Comparison of ENCODE assay signal across 2 cellular contexts in the genomic region with DNA sequence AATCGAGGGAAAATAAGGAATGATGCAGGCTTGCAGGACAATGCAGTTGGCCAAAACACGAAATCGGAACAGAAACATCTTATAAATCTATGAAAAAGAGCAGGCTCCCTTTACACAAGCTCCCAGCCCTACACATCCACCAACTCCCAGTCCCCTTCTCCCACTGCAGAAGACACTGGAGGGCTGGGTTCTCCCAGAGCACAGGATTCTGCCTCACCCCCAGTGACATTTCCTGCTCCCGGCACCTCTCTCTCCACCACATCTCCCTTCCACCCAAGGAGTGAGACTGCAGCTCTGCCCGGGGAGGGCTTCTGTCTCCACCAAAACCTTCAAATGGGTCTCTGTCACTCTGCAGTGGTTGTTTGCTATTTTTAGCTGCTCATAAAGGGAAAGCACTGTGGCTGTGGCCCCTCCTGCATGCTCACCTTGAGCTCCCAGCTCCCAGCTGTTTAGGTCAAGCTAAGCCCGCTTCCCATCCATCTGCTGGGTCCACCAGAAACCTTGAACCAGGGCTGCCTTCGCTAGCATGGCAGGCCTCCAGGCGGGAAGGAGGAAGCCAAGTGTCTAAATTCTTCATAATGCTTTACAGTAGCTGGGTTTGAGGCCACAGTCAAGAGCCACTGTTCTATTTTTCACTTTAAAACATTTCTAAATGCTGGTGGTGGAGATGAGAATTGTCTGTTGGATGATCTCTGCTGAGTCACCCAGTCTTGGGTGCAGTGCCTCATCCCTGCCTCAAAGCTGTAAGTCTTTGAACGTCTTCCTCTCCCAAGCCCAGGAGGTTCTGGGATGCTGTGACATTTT.
TF ChIP-seq lines count a peak whose summit lies in the region.

No MANE protein-coding gene starts in this region.

TF ChIP-seq in K562, 482 proteins besides CTCF, POLR2A, EP300 and RAD21 (continues in another document):
- TF ChIP-seq ZBED1 (IDR thresholded peaks at IDR 0.05) (no peak), RBM25 (IDR thresholded peaks at IDR 0.05; ENCODE audit: low read depth, low read length, severe bottlenecking) (no peak), ELF2 (CRISPR knock-in tag; IDR thresholded peaks at IDR 0.05) (no peak), GATAD2B (IDR thresholded peaks at IDR 0.05; ENCODE audit: borderline replicate concordance) (no peak), MEIS2 (IDR thresholded peaks at IDR 0.05; ENCODE audit: partially characterized antibody) (peak; percentile 46), ZNF561 (CRISPR knock-in tag; conservative IDR thresholded peaks at IDR 0.05) (no peak), SREBF2 (CRISPR knock-in tag; IDR thresholded peaks at IDR 0.05) (no peak), SMARCE1 (IDR thresholded peaks at IDR 0.05) (peak; percentile 82), NFE2L1 (tag; IDR thresholded peaks at IDR 0.05; ENCODE audit: borderline replicate concordance, low read depth) (peak; percentile 79), RUNX1 (IDR thresholded peaks at IDR 0.05; ENCODE audit: low read depth) (no peak), TEAD4 (IDR thresholded peaks at IDR 0.05; ENCODE audit: low read length) (no peak), TEAD4 (CRISPR knock-in tag; IDR thresholded peaks at IDR 0.05; ENCODE audit: borderline replicate concordance) (no peak), THRAP3 (IDR thresholded peaks at IDR 0.05; ENCODE audit: borderline replicate concordance) (no peak), DACH1 (IDR thresholded peaks at IDR 0.05; ENCODE audit: partially characterized antibody) (no peak), PHF8 (IDR thresholded peaks at IDR 0.05; ENCODE audit: borderline replicate concordance, low read length) (peak; percentile 28; the same call in 1 of the 2 replicates), ZKSCAN1 (IDR thresholded peaks at IDR 0.05; ENCODE audit: low read depth, low read length) (no peak), ZNF785 (CRISPR knock-in tag; IDR thresholded peaks at IDR 0.05) (no peak), FOS (IDR thresholded peaks at IDR 0.05; ENCODE audit: extremely low read depth, insufficient read length) (no peak), SREBF1 (IDR thresholded peaks at IDR 0.05; ENCODE audit: borderline replicate concordance, low read depth, low read length) (no peak), POLR2G (IDR thresholded peaks at IDR 0.05; ENCODE audit: low read depth, low read length) (no peak), TEAD2 (tag; IDR thresholded peaks at IDR 0.05) (no peak)
- TF ChIP-seq, protein P1, sequence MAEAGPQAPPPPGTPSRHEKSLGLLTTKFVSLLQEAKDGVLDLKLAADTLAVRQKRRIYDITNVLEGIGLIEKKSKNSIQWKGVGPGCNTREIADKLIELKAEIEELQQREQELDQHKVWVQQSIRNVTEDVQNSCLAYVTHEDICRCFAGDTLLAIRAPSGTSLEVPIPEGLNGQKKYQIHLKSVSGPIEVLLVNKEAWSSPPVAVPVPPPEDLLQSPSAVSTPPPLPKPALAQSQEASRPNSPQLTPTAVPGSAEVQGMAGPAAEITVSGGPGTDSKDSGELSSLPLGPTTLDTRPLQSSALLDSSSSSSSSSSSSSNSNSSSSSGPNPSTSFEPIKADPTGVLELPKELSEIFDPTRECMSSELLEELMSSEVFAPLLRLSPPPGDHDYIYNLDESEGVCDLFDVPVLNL (CRISPR knock-in tag; IDR thresholded peaks at IDR 0.05; ENCODE audit: low read depth): no peak
- TF ChIP-seq, protein P2, sequence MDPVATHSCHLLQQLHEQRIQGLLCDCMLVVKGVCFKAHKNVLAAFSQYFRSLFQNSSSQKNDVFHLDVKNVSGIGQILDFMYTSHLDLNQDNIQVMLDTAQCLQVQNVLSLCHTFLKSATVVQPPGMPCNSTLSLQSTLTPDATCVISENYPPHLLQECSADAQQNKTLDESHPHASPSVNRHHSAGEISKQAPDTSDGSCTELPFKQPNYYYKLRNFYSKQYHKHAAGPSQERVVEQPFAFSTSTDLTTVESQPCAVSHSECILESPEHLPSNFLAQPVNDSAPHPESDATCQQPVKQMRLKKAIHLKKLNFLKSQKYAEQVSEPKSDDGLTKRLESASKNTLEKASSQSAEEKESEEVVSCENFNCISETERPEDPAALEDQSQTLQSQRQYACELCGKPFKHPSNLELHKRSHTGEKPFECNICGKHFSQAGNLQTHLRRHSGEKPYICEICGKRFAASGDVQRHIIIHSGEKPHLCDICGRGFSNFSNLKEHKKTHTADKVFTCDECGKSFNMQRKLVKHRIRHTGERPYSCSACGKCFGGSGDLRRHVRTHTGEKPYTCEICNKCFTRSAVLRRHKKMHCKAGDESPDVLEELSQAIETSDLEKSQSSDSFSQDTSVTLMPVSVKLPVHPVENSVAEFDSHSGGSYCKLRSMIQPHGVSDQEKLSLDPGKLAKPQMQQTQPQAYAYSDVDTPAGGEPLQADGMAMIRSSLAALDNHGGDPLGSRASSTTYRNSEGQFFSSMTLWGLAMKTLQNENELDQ (CRISPR knock-in tag; IDR thresholded peaks at IDR 0.05; ENCODE audit: borderline replicate concordance): no peak
- TF ChIP-seq, protein P3, sequence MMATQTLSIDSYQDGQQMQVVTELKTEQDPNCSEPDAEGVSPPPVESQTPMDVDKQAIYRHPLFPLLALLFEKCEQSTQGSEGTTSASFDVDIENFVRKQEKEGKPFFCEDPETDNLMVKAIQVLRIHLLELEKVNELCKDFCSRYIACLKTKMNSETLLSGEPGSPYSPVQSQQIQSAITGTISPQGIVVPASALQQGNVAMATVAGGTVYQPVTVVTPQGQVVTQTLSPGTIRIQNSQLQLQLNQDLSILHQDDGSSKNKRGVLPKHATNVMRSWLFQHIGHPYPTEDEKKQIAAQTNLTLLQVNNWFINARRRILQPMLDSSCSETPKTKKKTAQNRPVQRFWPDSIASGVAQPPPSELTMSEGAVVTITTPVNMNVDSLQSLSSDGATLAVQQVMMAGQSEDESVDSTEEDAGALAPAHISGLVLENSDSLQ (IDR thresholded peaks at IDR 0.05): 0 out of 2 replicates have a peak, but pooled peaks have one; percentile 5

TF ChIP-seq in WTC11, 78 proteins besides CTCF, POLR2A, EP300 and RAD21 (continues in another document):
- TF ChIP-seq ZNF263 (CRISPR knock-in tag; IDR thresholded peaks at IDR 0.05; ENCODE audit: low read depth) (no peak), GABPB1 (CRISPR knock-in tag; IDR thresholded peaks at IDR 0.05) (no peak), ZNF671 (CRISPR knock-in tag; IDR thresholded peaks at IDR 0.05) (no peak), SOX15 (CRISPR knock-in tag; IDR thresholded peaks at IDR 0.05) (no peak), CBFB (CRISPR knock-in tag; IDR thresholded peaks at IDR 0.05; ENCODE audit: low read depth) (no peak), NR1H2 (CRISPR knock-in tag; IDR thresholded peaks at IDR 0.05) (no peak), OVOL2 (CRISPR knock-in tag; IDR thresholded peaks at IDR 0.05; ENCODE audit: borderline replicate concordance) (no peak), NFYB (CRISPR knock-in tag; conservative IDR thresholded peaks at IDR 0.05; ENCODE audit: low read depth) (no peak)
- TF ChIP-seq, protein P4, sequence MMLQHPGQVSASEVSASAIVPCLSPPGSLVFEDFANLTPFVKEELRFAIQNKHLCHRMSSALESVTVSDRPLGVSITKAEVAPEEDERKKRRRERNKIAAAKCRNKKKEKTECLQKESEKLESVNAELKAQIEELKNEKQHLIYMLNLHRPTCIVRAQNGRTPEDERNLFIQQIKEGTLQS (CRISPR knock-in tag; conservative IDR thresholded peaks at IDR 0.05): no peak
- TF ChIP-seq, protein P5, sequence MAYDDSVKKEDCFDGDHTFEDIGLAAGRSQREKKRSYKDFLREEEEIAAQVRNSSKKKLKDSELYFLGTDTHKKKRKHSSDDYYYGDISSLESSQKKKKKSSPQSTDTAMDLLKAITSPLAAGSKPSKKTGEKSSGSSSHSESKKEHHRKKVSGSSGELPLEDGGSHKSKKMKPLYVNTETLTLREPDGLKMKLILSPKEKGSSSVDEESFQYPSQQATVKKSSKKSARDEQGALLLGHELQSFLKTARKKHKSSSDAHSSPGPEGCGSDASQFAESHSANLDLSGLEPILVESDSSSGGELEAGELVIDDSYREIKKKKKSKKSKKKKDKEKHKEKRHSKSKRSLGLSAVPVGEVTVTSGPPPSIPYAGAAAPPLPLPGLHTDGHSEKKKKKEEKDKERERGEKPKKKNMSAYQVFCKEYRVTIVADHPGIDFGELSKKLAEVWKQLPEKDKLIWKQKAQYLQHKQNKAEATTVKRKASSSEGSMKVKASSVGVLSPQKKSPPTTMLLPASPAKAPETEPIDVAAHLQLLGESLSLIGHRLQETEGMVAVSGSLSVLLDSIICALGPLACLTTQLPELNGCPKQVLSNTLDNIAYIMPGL (CRISPR knock-in tag; IDR thresholded peaks at IDR 0.05): no peak
- TF ChIP-seq, protein P6, sequence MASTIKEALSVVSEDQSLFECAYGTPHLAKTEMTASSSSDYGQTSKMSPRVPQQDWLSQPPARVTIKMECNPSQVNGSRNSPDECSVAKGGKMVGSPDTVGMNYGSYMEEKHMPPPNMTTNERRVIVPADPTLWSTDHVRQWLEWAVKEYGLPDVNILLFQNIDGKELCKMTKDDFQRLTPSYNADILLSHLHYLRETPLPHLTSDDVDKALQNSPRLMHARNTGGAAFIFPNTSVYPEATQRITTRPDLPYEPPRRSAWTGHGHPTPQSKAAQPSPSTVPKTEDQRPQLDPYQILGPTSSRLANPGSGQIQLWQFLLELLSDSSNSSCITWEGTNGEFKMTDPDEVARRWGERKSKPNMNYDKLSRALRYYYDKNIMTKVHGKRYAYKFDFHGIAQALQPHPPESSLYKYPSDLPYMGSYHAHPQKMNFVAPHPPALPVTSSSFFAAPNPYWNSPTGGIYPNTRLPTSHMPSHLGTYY (CRISPR knock-in tag; IDR thresholded peaks at IDR 0.05): no peak
- TF ChIP-seq, protein P7, sequence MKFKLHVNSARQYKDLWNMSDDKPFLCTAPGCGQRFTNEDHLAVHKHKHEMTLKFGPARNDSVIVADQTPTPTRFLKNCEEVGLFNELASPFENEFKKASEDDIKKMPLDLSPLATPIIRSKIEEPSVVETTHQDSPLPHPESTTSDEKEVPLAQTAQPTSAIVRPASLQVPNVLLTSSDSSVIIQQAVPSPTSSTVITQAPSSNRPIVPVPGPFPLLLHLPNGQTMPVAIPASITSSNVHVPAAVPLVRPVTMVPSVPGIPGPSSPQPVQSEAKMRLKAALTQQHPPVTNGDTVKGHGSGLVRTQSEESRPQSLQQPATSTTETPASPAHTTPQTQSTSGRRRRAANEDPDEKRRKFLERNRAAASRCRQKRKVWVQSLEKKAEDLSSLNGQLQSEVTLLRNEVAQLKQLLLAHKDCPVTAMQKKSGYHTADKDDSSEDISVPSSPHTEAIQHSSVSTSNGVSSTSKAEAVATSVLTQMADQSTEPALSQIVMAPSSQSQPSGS (CRISPR knock-in tag; IDR thresholded peaks at IDR 0.05; ENCODE audit: borderline replicate concordance, low read depth): no peak
- TF ChIP-seq, protein P8, sequence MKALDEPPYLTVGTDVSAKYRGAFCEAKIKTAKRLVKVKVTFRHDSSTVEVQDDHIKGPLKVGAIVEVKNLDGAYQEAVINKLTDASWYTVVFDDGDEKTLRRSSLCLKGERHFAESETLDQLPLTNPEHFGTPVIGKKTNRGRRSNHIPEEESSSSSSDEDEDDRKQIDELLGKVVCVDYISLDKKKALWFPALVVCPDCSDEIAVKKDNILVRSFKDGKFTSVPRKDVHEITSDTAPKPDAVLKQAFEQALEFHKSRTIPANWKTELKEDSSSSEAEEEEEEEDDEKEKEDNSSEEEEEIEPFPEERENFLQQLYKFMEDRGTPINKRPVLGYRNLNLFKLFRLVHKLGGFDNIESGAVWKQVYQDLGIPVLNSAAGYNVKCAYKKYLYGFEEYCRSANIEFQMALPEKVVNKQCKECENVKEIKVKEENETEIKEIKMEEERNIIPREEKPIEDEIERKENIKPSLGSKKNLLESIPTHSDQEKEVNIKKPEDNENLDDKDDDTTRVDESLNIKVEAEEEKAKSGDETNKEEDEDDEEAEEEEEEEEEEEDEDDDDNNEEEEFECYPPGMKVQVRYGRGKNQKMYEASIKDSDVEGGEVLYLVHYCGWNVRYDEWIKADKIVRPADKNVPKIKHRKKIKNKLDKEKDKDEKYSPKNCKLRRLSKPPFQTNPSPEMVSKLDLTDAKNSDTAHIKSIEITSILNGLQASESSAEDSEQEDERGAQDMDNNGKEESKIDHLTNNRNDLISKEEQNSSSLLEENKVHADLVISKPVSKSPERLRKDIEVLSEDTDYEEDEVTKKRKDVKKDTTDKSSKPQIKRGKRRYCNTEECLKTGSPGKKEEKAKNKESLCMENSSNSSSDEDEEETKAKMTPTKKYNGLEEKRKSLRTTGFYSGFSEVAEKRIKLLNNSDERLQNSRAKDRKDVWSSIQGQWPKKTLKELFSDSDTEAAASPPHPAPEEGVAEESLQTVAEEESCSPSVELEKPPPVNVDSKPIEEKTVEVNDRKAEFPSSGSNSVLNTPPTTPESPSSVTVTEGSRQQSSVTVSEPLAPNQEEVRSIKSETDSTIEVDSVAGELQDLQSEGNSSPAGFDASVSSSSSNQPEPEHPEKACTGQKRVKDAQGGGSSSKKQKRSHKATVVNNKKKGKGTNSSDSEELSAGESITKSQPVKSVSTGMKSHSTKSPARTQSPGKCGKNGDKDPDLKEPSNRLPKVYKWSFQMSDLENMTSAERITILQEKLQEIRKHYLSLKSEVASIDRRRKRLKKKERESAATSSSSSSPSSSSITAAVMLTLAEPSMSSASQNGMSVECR (CRISPR knock-in tag; IDR thresholded peaks at IDR 0.05; ENCODE audit: borderline replicate concordance): no peak
- TF ChIP-seq, protein P9, sequence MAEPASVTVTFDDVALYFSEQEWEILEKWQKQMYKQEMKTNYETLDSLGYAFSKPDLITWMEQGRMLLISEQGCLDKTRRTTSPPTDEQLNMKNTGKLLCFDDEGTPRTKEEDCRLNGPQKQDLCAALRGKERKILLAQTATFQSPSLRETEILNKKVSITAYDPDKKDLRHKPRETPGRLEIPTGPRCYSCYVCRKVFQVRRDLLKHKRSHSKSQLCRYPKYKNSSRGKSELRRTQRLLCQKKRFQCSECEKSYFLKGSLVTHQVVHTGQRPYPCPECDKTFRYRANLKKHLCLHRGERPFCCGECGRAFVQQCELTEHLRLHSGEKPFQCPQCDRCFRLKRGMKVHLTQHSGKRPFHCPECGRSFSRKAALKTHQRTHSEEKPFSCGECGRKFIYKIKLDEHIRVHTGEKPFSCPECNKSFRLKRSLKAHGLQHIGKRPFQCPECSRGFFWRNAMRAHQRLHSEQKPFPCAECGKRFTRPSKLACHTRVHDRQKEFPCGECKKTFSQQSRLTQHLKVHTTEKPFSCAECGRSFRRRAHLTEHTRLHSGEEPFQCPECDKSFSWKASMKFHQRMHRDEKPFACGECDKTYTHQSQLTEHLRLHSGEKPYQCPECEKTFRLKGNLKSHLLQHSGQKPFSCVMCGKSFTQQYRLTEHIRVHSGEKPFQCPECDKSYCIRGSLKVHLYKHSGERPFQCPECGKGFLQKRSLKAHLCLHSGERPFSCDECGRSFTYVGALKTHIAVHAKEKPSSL (CRISPR knock-in tag; conservative IDR thresholded peaks at IDR 0.05): no peak
- TF ChIP-seq, protein P10, sequence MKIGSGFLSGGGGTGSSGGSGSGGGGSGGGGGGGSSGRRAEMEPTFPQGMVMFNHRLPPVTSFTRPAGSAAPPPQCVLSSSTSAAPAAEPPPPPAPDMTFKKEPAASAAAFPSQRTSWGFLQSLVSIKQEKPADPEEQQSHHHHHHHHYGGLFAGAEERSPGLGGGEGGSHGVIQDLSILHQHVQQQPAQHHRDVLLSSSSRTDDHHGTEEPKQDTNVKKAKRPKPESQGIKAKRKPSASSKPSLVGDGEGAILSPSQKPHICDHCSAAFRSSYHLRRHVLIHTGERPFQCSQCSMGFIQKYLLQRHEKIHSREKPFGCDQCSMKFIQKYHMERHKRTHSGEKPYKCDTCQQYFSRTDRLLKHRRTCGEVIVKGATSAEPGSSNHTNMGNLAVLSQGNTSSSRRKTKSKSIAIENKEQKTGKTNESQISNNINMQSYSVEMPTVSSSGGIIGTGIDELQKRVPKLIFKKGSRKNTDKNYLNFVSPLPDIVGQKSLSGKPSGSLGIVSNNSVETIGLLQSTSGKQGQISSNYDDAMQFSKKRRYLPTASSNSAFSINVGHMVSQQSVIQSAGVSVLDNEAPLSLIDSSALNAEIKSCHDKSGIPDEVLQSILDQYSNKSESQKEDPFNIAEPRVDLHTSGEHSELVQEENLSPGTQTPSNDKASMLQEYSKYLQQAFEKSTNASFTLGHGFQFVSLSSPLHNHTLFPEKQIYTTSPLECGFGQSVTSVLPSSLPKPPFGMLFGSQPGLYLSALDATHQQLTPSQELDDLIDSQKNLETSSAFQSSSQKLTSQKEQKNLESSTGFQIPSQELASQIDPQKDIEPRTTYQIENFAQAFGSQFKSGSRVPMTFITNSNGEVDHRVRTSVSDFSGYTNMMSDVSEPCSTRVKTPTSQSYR (CRISPR knock-in tag; IDR thresholded peaks at IDR 0.05): no peak
